ENCODE assay signal across 28 cellular contexts in genomic region chr4:38871593-38871992, GRCh38. TPM values are rescaled to one million over a fixed set of nuclear protein-coding genes. Genes with fewer than 3 reads are reported as not detected.
DNase-seq lines count a peak whose midpoint lies in the region; ATAC-seq, FAIRE-seq and TF ChIP-seq lines count a peak whose summit lies in the region.
"Had no signal": no experiment of that assay in that cellular context is flagged by ENCODE, and none has a peak within 500 bp of the region (broad histone marks: within the 10 kb centered on the region; RNA-seq: fewer than 3 reads in every experiment).

No MANE protein-coding gene starts in this region.

- ATAC-seq in GM21423 (IDR thresholded peaks at IDR 0.05; ENCODE audit: unreplicated experiment) = no peak
- ATAC-seq: left cardiac atrium, Panc1 had no signal

- H3K9me3 Mint-ChIP-seq in HFFc6 = no peaks in the 10 kb centered on the region
- H3K9me3 Mint-ChIP-seq in activated CD4-positive, alpha-beta T cell treated with anti-CD3 and anti-CD28 coated beads, Interleukin-2, amount 10 ng/mL, durations not matched to agents 7 days and 5 days = no peaks in the 10 kb centered on the region
- H3K9me3 Mint-ChIP-seq: activated B cell treated with CpG ODN at 0.5 μM for 24 hours; activated naive CD4-positive, alpha-beta T cell treated with anti-CD3 and anti-CD28 coated beads for 36 hours; activated T-helper 1 cell treated with anti-CD3 and anti-CD28 coated beads, Interleukin-12 subunit alpha, Interleukin-12 subunit beta, Interleukin-2, Interleukin-4 antibody, amounts not matched to agents 30 ng/mL and 10 ng/mL and 1 ng/mL, durations not matched to agents 14 hours and 24 hours and 36 hours; memory B cell had no signal

- no peak overlapping the region for H3K14ac ChIP-seq in mesenchymal stem cell (ENCODE audit: low read length in 2 of 2)

- H3K4me1 Mint-ChIP-seq in HFFc6 (ENCODE audit: low read depth) = peaks cover 83% of the 10 kb centered on the region
- peaks cover 20% of the 10 kb centered on the region for H3K4me1 Mint-ChIP-seq in activated CD4-positive, alpha-beta T cell treated with anti-CD3 and anti-CD28 coated beads, Interleukin-2, amount 10 ng/mL, durations not matched to agents 7 days and 5 days

- CTCF ChIA-PET in activated CD4-positive, alpha-beta T cell treated with anti-CD3 and anti-CD28 coated beads, Interleukin-2, amount 10 ng/mL, durations not matched to agents 7 days and 5 days (lab: Charles Lee) = interaction anchor here (0.7 to 1.5 kb wide), 2 partner anchors 11 to 557 kb away, joined by 5 to 7 read pairs; no protein-coding TSS in a partner anchor

- TF ChIP-seq POLR2A in suprapubic skin (IDR thresholded peaks at IDR 0.05) = no peak

- H4K91ac ChIP-seq in mesenchymal stem cell (ENCODE audit: low read length) = no peak overlapping the region

- WGBS in mesenchymal stem cell = 100% methylated on average over 1 of the region's 1 CpG
- 58% methylated on average over 1 of the region's 1 CpG for WGBS in suprapubic skin

- H3K27me3 ChIP-seq in mesenchymal stem cell (ENCODE audit: control insufficient read depth in 1 of 2, insufficient read depth in 1 of 2, low read length in 2 of 2) (no peaks in the 10 kb centered on the region), suprapubic skin (no peaks in the 10 kb centered on the region)
- H3K27me3 ChIP-seq: thyroid gland had no signal

- H3K27me3 Mint-ChIP-seq in HFFc6 (ENCODE audit: insufficient read depth) = no peaks in the 10 kb centered on the region
- H3K27me3 Mint-ChIP-seq in activated CD4-positive, alpha-beta T cell treated with anti-CD3 and anti-CD28 coated beads, Interleukin-2, amount 10 ng/mL, durations not matched to agents 7 days and 5 days = peaks cover 44% of the 10 kb centered on the region
- H3K27me3 Mint-ChIP-seq: activated B cell treated with CpG ODN at 0.5 μM for 24 hours, memory B cell had no signal

- H3K27ac Mint-ChIP-seq in HFFc6 = peak overlapping the region; percentile 84
- H3K27ac Mint-ChIP-seq in activated CD4-positive, alpha-beta T cell treated with anti-CD3 and anti-CD28 coated beads, Interleukin-2, amount 10 ng/mL, durations not matched to agents 7 days and 5 days = no peak overlapping the region
- H3K27ac Mint-ChIP-seq: activated B cell treated with CpG ODN at 0.5 μM for 24 hours; activated naive CD4-positive, alpha-beta T cell treated with anti-CD3 and anti-CD28 coated beads for 36 hours; activated T-helper 1 cell treated with anti-CD3 and anti-CD28 coated beads, Interleukin-12 subunit alpha, Interleukin-12 subunit beta, Interleukin-2, Interleukin-4 antibody, amounts not matched to agents 30 ng/mL and 10 ng/mL and 1 ng/mL, durations not matched to agents 14 hours and 24 hours and 36 hours; memory B cell had no signal

- H3K36me3 ChIP-seq in mesenchymal stem cell (ENCODE audit: control insufficient read depth in 1 of 2, insufficient read depth in 2 of 2, low read depth in 1 of 2, low read length in 2 of 2) = peaks cover 8 to 54% of the 10 kb centered on the region in 2 experiments
- no peaks in the 10 kb centered on the region for H3K36me3 ChIP-seq in suprapubic skin
- H3K36me3 ChIP-seq: thyroid gland had no signal

- peak overlapping the region; percentile 73 for H2AK5ac ChIP-seq in mesenchymal stem cell (ENCODE audit: low read length, severe bottlenecking)

- TF ChIP-seq EP300 in suprapubic skin (IDR thresholded peaks at IDR 0.05) = no peak

- no peak overlapping the region for H2BK12ac ChIP-seq in mesenchymal stem cell (ENCODE audit: low read length in 2 of 2)

- H4K8ac ChIP-seq in mesenchymal stem cell (ENCODE audit: low read length) = no peak overlapping the region

- H3K18ac ChIP-seq in mesenchymal stem cell (ENCODE audit: low read depth in 1 of 2, low read length in 2 of 2) = no peak overlapping the region

- peaks cover 6% of the 10 kb centered on the region for H3K79me1 ChIP-seq in mesenchymal stem cell (replicated peaks; ENCODE audit: low read length, poor library complexity, severe bottlenecking)

- H3K23ac ChIP-seq in mesenchymal stem cell (ENCODE audit: low read length in 2 of 2) = no peak overlapping the region

- no peak overlapping the region for H2BK120ac ChIP-seq in mesenchymal stem cell (ENCODE audit: low read depth, low read length)

- peaks cover 10% of the 10 kb centered on the region for H3K4me1 ChIP-seq in mesenchymal stem cell (ENCODE audit: control insufficient read depth, insufficient read depth, low read depth, low read length)
- peaks cover 58% of the 10 kb centered on the region for H3K4me1 ChIP-seq in suprapubic skin

- no peak overlapping the region for H2BK5ac ChIP-seq in mesenchymal stem cell (ENCODE audit: low read depth, low read length, poor library complexity, severe bottlenecking)

- H3K36me3 Mint-ChIP-seq in HFFc6 (ENCODE audit: low read depth) = peaks cover 70% of the 10 kb centered on the region
- no peaks in the 10 kb centered on the region for H3K36me3 Mint-ChIP-seq in activated CD4-positive, alpha-beta T cell treated with anti-CD3 and anti-CD28 coated beads, Interleukin-2, amount 10 ng/mL, durations not matched to agents 7 days and 5 days (ENCODE audit: low read depth)
- H3K36me3 Mint-ChIP-seq: memory B cell had no signal

- TF ChIP-seq CTCF in HFFc6 (IDR thresholded peaks at IDR 0.05) = no peak
- no peak for TF ChIP-seq CTCF in suprapubic skin (IDR thresholded peaks at IDR 0.05)

- H3K4ac ChIP-seq in mesenchymal stem cell (ENCODE audit: low read depth in 1 of 2, low read length in 2 of 2) = no peak overlapping the region

- H3K4me3 ChIP-seq in mesenchymal stem cell (ENCODE audit: insufficient read depth in 1 of 2, low read depth in 1 of 2, low read length in 2 of 2) (peak overlapping the region in 1 of 2 experiments; percentile 35), suprapubic skin (no peak overlapping the region)
- H3K4me3 ChIP-seq: BLaER1 treated with 17β-estradiol and CSF1 and Interleukin-3, amounts not matched to agents 10 nM and 100 nM; thyroid gland had no signal

- peak overlapping the region; percentile 1 for H3K27ac ChIP-seq in epithelial cell of prostate
- H3K27ac ChIP-seq in mesenchymal stem cell (ENCODE audit: low read length, poor library complexity, severe bottlenecking) = no peak overlapping the region
- H3K27ac ChIP-seq in suprapubic skin = peak overlapping the region; percentile 70
- H3K27ac ChIP-seq: BLaER1 treated with 17β-estradiol and CSF1 and Interleukin-3, amounts not matched to agents 10 nM and 100 nM; HL-60; thyroid gland had no signal

- FAIRE-seq in HTR-8/SVneo (lab: Jason Lieb, UNC) = no peak
- FAIRE-seq: frontal cortex, GM18507 had no signal

- 0 out of 2 replicates have a peak overlapping the region, but pooled peaks have one; percentile 22 for H3K4me3 Mint-ChIP-seq in HFFc6
- no peak overlapping the region for H3K4me3 Mint-ChIP-seq in activated CD4-positive, alpha-beta T cell treated with anti-CD3 and anti-CD28 coated beads, Interleukin-2, amount 10 ng/mL, durations not matched to agents 7 days and 5 days
- H3K4me3 Mint-ChIP-seq: activated B cell treated with CpG ODN at 0.5 μM for 24 hours; activated naive CD4-positive, alpha-beta T cell treated with anti-CD3 and anti-CD28 coated beads for 36 hours; activated T-helper 1 cell treated with anti-CD3 and anti-CD28 coated beads, Interleukin-12 subunit alpha, Interleukin-12 subunit beta, Interleukin-2, Interleukin-4 antibody, amounts not matched to agents 30 ng/mL and 10 ng/mL and 1 ng/mL, durations not matched to agents 14 hours and 24 hours and 36 hours; memory B cell had no signal

- no peak overlapping the region for H2AFZ ChIP-seq in mesenchymal stem cell (ENCODE audit: low read depth, low read length)

- POLR2A ChIA-PET in activated CD4-positive, alpha-beta T cell treated with anti-CD3 and anti-CD28 coated beads, Interleukin-2, amount 10 ng/mL, durations not matched to agents 7 days and 5 days (lab: Charles Lee) = no interaction called here

- no peak overlapping the region for H3K4me2 ChIP-seq in mesenchymal stem cell (ENCODE audit: low read length, poor library complexity, severe bottlenecking)
- H3K4me2 ChIP-seq: BLaER1 treated with 17β-estradiol and CSF1 and Interleukin-3, amounts not matched to agents 10 nM and 100 nM had no signal

- H3K9me3 ChIP-seq in mesenchymal stem cell (ENCODE audit: control insufficient read depth, low read length) (no peaks in the 10 kb centered on the region), suprapubic skin (no peaks in the 10 kb centered on the region)
- H3K9me3 ChIP-seq: Caco-2, thyroid gland had no signal

- H2BK15ac ChIP-seq in mesenchymal stem cell (ENCODE audit: low read depth, poor library complexity, severe bottlenecking) = no peak overlapping the region

- H3K9ac ChIP-seq in mesenchymal stem cell (ENCODE audit: low read length) = peak overlapping the region; percentile 17
- H3K9ac ChIP-seq: BLaER1 treated with 17β-estradiol and CSF1 and Interleukin-3, amounts not matched to agents 10 nM and 100 nM had no signal

- DNase-seq in HFFc6 = no peak
- no peak for DNase-seq in epithelial cell of prostate (ENCODE audit: low read depth, low spot score)
- DNase-seq in mesenchymal stem cell = no peak
- no peak for DNase-seq in suprapubic skin (ENCODE audit: low spot score in 2 of 2)
- DNase-seq in HTR-8/SVneo (ENCODE audit: insufficient read length, low spot score) = no peak
- no peak for DNase-seq in GF-D8 (lab: John Stamatoyannopoulos, UW)
- no peak for DNase-seq in activated CD4-positive, alpha-beta T cell treated with anti-CD3 and anti-CD28 coated beads, Interleukin-2, amount 10 ng/mL, durations not matched to agents 7 days and 5 days
- DNase-seq: activated B cell treated with CpG ODN at 0.5 μM for 24 hours; activated naive CD4-positive, alpha-beta T cell treated with anti-CD3 and anti-CD28 coated beads for 36 hours; Caco-2; DMS79 treated with DMSO at 0.1 percent for 48 hours; effector CD8-positive, alpha-beta T cell; left cardiac atrium; NCI-H1105; NCI-H2029; NCI-H526; posterior cingulate gyrus; SIG-M5; stimulated activated naive CD4-positive, alpha-beta T cell treated with Interleukin-2 at 50 U/mL for 16 hours; thyroid gland had no signal

RNA-seq across cellular contexts. Expression of gene FAM114A1, which starts 4.0 kb away (rescaled TPM):
- total RNA-seq in HFFc6 (2021; fragmentation: NEBNext Ultra II Directional; extraction: Animal tissue kit (Norgen Biotek cat#: 25700)) = 100 to 1,000 TPM; 161 to 210 (median 187) TPM
- 166 TPM for polyA plus RNA-seq in mesenchymal stem cell (2013, experiment 1 of 2)
- polyA plus RNA-seq in mesenchymal stem cell (2013, experiment 2 of 2) = 170 TPM
- total RNA-seq in suprapubic skin = 10 to 100 TPM; 36.9 to 85.9 (median 44.5) TPM
- under 1 TPM; 0.31 to 0.45 TPM for total RNA-seq in activated CD4-positive, alpha-beta T cell treated with anti-CD3 and anti-CD28 coated beads, Interleukin-2, amount 10 ng/mL, durations not matched to agents 7 days and 5 days

RNA-seq across cellular contexts. Expression of gene TLR6, which starts 15.0 kb away (rescaled TPM):
- total RNA-seq in HFFc6 (2021; fragmentation: NEBNext Ultra II Directional; extraction: Animal tissue kit (Norgen Biotek cat#: 25700)) = 1 to 10 TPM in 3 of 6 experiments, under 1 TPM in 3; 0.76 to 1.3 (median 0.97) TPM
- polyA plus RNA-seq in mesenchymal stem cell (2013, experiment 1 of 2) = 3.4 TPM
- 3.2 TPM for polyA plus RNA-seq in mesenchymal stem cell (2013, experiment 2 of 2)
- 1 to 10 TPM; 2.1 to 6.4 (median 2.5) TPM for total RNA-seq in suprapubic skin
- total RNA-seq in activated CD4-positive, alpha-beta T cell treated with anti-CD3 and anti-CD28 coated beads, Interleukin-2, amount 10 ng/mL, durations not matched to agents 7 days and 5 days = 1 to 10 TPM; 3.2 to 3.5 TPM
- total RNA-seq: Caco-2 had no signal

Comparison
In these comparisons a context has a peak if more than half of its experiments do, and no peak if none do; other contexts are left out.
1. RNA of gene FAM114A1, which starts 4.0 kb away (total RNA-seq): 161 to 210 TPM in HFFc6 and 36.9 to 85.9 TPM in suprapubic skin; 0.31 to 0.45 TPM in activated CD4-positive, alpha-beta T cell treated with anti-CD3 and anti-CD28 coated beads, Interleukin-2, amount 10 ng/mL, durations not matched to agents 7 days and 5 days; every median in the first group is over 10 times any median in the second.